21 cellular contexts compared by ENCODE assay signal in the genomic region with DNA sequence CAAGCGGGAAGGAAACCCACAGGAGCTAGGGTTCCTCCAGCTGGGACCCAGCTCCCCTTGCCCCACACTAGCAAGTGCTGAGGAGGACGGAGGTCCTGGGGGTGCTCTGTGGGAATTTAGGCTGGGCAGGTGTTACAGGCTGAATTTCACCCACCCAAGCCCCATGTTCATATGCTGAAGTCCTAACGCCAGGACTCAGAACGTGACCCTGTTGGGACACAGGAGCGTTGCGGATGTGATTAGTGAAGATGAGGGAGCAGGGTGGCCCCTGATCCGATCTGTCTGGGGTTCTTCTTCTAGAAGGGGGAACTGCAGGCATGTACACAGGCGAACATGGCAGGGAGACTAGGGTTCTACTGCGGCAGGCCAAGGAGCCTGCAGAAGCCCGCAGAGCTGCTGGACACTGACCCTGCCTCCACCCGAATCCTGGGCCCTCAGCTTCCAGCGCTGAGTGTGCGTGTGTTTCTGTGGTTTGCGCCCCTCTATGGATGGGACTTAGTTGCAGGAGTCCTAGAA.
DNase-seq lines count a peak whose midpoint lies in the region; FAIRE-seq and TF ChIP-seq lines count a peak whose summit lies in the region.
"Had no signal": no experiment of that assay in that cellular context is flagged by ENCODE, and none has a peak within 500 bp of the region (broad histone marks: within the 10 kb centered on the region; RNA-seq: fewer than 3 reads in every experiment).

No MANE protein-coding gene starts in this region.

- H3K4me1 Mint-ChIP-seq in glutamatergic neuron (ENCODE audit: low read depth, unreplicated experiment) = no peaks in the 10 kb centered on the region
- peaks cover 11% of the 10 kb centered on the region for H3K4me1 Mint-ChIP-seq in type B pancreatic cell (ENCODE audit: unreplicated experiment)

- H3K4me3 ChIP-seq in osteoblast (ENCODE audit: insufficient read depth, low read length) = no peak overlapping the region
- H3K4me3 ChIP-seq: K562, SJCRH30 had no signal

- peaks cover 24% of the 10 kb centered on the region for H3K27me3 ChIP-seq in osteoblast (ENCODE audit: insufficient read depth, low read length)
- H3K27me3 ChIP-seq: SJCRH30 had no signal

- TF ChIP-seq CTCF in glutamatergic neuron (IDR thresholded peaks at IDR 0.05; ENCODE audit: partially characterized antibody, unreplicated experiment) = no peak
- no peak for TF ChIP-seq CTCF in osteoblast (IDR thresholded peaks at IDR 0.05; ENCODE audit: extremely low read depth, low read depth, low read length)
- no peak for TF ChIP-seq CTCF in type B pancreatic cell (conservative IDR thresholded peaks at IDR 0.05)
- no peak for TF ChIP-seq CTCF in D721Med (IDR thresholded peaks at IDR 0.05; ENCODE audit: insufficient read depth, missing control alignments)

- no peak overlapping the region for H3K4me3 Mint-ChIP-seq in glutamatergic neuron (ENCODE audit: unreplicated experiment)
- H3K4me3 Mint-ChIP-seq in type B pancreatic cell = no peak overlapping the region
- H3K4me3 Mint-ChIP-seq: CD4-positive, alpha-beta T cell had no signal

- H3K9me3 Mint-ChIP-seq in glutamatergic neuron (ENCODE audit: unreplicated experiment) = peaks cover 1% of the 10 kb centered on the region
- no peaks in the 10 kb centered on the region for H3K9me3 Mint-ChIP-seq in type B pancreatic cell
- H3K9me3 Mint-ChIP-seq: CD4-positive, alpha-beta T cell had no signal

- no peak overlapping the region for H2AFZ ChIP-seq in osteoblast (ENCODE audit: low read length)

- no peak for FAIRE-seq in D721Med (lab: Jason Lieb, UNC)
- FAIRE-seq: K562 had no signal

- H3K4me2 ChIP-seq in osteoblast (ENCODE audit: insufficient read depth, low read length) = no peak overlapping the region

- no peaks in the 10 kb centered on the region for H3K36me3 ChIP-seq in osteoblast (ENCODE audit: insufficient read depth, low read length)
- H3K36me3 ChIP-seq: BE2C, SJCRH30 had no signal

- H4K20me1 ChIP-seq in osteoblast (ENCODE audit: insufficient read depth, low read length) = no peaks in the 10 kb centered on the region

- no peaks in the 10 kb centered on the region for H3K36me3 Mint-ChIP-seq in glutamatergic neuron (ENCODE audit: unreplicated experiment)
- no peaks in the 10 kb centered on the region for H3K36me3 Mint-ChIP-seq in type B pancreatic cell

- H3K4me1 ChIP-seq in osteoblast (ENCODE audit: insufficient read depth, low read length) = peaks cover 6% of the 10 kb centered on the region
- H3K4me1 ChIP-seq: SJCRH30 had no signal

- H3K79me2 ChIP-seq in osteoblast (ENCODE audit: insufficient read depth, low read length) = no peaks in the 10 kb centered on the region

- peak; percentile 24 for DNase-seq in activated effector memory CD4-positive, alpha-beta T cell treated with anti-CD3 and anti-CD28 coated beads, Interleukin-2, amount 50 U/mL, for 16 hours
- no peak for DNase-seq in activated effector memory CD4-positive, alpha-beta T cell treated with Interleukin-2 at 50 U/mL for 16 hours
- DNase-seq in glutamatergic neuron = peak; percentile 2
- DNase-seq in osteoblast (ENCODE audit: insufficient read length, low spot score, missing footprints) = peak; percentile 67
- DNase-seq in type B pancreatic cell (ENCODE audit: extremely low spot score, unreplicated experiment) = no peak
- no peak for DNase-seq in globus pallidus (ENCODE audit: low spot score)
- DNase-seq in D721Med (ENCODE audit: insufficient read length, low spot score) = no peak
- no peak for DNase-seq in AML-193 (lab: John Stamatoyannopoulos, UW)
- DNase-seq: BE2C; CD4-positive, alpha-beta T cell; DMS153; GDM1; GOT3; NCI-H1105; NCI-H2081; NCI-H2171 treated with DMSO at 0.1 percent for 48 hours; NCI-H446 treated with DMSO at 0.1 percent for 48 hours; SJCRH30 had no signal

- no peaks in the 10 kb centered on the region for H3K9me3 ChIP-seq in osteoblast (ENCODE audit: low read depth, low read length)
- H3K9me3 ChIP-seq: BE2C, Caco-2, SJCRH30 had no signal

- H3K27me3 Mint-ChIP-seq in glutamatergic neuron (ENCODE audit: unreplicated experiment) (peaks cover 7% of the 10 kb centered on the region), type B pancreatic cell (peaks cover 50% of the 10 kb centered on the region)

- H3K27ac Mint-ChIP-seq in glutamatergic neuron (ENCODE audit: unreplicated experiment) = no peak overlapping the region
- H3K27ac Mint-ChIP-seq in type B pancreatic cell = peak overlapping the region; percentile 5
- H3K27ac Mint-ChIP-seq: CD4-positive, alpha-beta T cell had no signal

- H3K27ac ChIP-seq in osteoblast (ENCODE audit: low read depth, low read length) = no peak overlapping the region
- H3K27ac ChIP-seq: 22Rv1, SJCRH30 had no signal

Comparison
In these comparisons a context has a peak if more than half of its experiments do, and no peak if none do; other contexts are left out.
1. DNase-seq: peak in activated effector memory CD4-positive, alpha-beta T cell treated with anti-CD3 and anti-CD28 coated beads, Interleukin-2, amount 50 U/mL, for 16 hours (single experiment), glutamatergic neuron (single experiment) and osteoblast (single experiment); none in activated effector memory CD4-positive, alpha-beta T cell treated with Interleukin-2 at 50 U/mL for 16 hours (single experiment), type B pancreatic cell (single experiment), globus pallidus (single experiment), D721Med (single experiment) and AML-193 (0 of 2).